Comparison of ENCODE assay signal across 10 cellular contexts in genomic region chr11:68380786-68381622, GRCh38.
DNase-seq lines count a peak whose midpoint lies in the region; ATAC-seq and TF ChIP-seq lines count a peak whose summit lies in the region.
"Had no signal": no experiment of that assay in that cellular context is flagged by ENCODE, and none has a peak within 500 bp of the region (broad histone marks: within the 10 kb centered on the region; RNA-seq: fewer than 3 reads in every experiment).

No MANE protein-coding gene starts in this region.

- no peaks in the 10 kb centered on the region for H3K79me2 ChIP-seq in trophoblast cell (ENCODE audit: control insufficient read depth, insufficient read depth, low read length, poor library complexity)

- no peak overlapping the region for H3K4me3 Mint-ChIP-seq in CD4-positive, CD25-positive, alpha-beta regulatory T cell

- peak overlapping the region; percentile 47 for H3K14ac ChIP-seq in neuronal stem cell (ENCODE audit: low read length)
- H3K14ac ChIP-seq in trophoblast cell (ENCODE audit: low read length), result no peak overlapping the region

- WGBS in esophagus muscularis mucosa, result 47% methylated on average over 19 of the region's 26 CpGs
- WGBS in neuronal stem cell (ENCODE audit: extremely low coverage in 2 of 2, insufficient read length in 2 of 2, insufficient replicate concordance in 1 of 2), 2 donors, result no CpG with 5 or more reads among the region's 26 CpGs
- 67 to 69% methylated on average over 25 to 26 of the region's 26 CpGs for WGBS in lower leg skin, 2 donors
- WGBS in trophoblast cell (ENCODE audit: extremely low coverage, insufficient coverage, insufficient read length), result no CpG with 5 or more reads among the region's 26 CpGs

- H3K18ac ChIP-seq in neuronal stem cell (ENCODE audit: low read length), result peak overlapping the region; percentile 67
- H3K18ac ChIP-seq in trophoblast cell (ENCODE audit: low read length), result no peak overlapping the region

- peak overlapping the region in 2 of 3 donors; percentile 11 to 56 for H3K27ac Mint-ChIP-seq in CD4-positive, CD25-positive, alpha-beta regulatory T cell

- H3K27ac ChIP-seq in CD4-positive, CD25-positive, alpha-beta regulatory T cell (ENCODE audit: insufficient read depth, low read length, poor library complexity, severe bottlenecking), result no peak overlapping the region
- H3K27ac ChIP-seq in RWPE2 (ENCODE audit: poor library complexity, severe bottlenecking) (peak overlapping the region; percentile 25), esophagus muscularis mucosa (replicated peaks in 1 of 4) (peak overlapping the region; percentile 83 to 88 (median 85)), neuronal stem cell (replicated peaks; ENCODE audit: low read length) (no peak overlapping the region), trophoblast cell (ENCODE audit: low read depth, low read length) (no peak overlapping the region)

- H3K36me3 ChIP-seq in CD4-positive, CD25-positive, alpha-beta regulatory T cell (ENCODE audit: control insufficient read depth, insufficient read depth, low read length), result no peaks in the 10 kb centered on the region
- no peaks in the 10 kb centered on the region for H3K36me3 ChIP-seq in RWPE2 (ENCODE audit: low read depth)
- peaks cover 0 to 4% (median 2%) of the 10 kb centered on the region in 4 donors for H3K36me3 ChIP-seq in esophagus muscularis mucosa
- peaks cover 0 to 7% of the 10 kb centered on the region in 2 donors for H3K36me3 ChIP-seq in neuronal stem cell (replicated peaks in 1 of 2; ENCODE audit: control insufficient read depth in 2 of 2, insufficient read depth in 2 of 2, low read length in 2 of 2)
- H3K36me3 ChIP-seq in trophoblast cell (ENCODE audit: control insufficient read depth in 1 of 2, insufficient read depth in 2 of 2, low read length in 2 of 2), result peaks cover 0 to 1% of the 10 kb centered on the region in 2 experiments

- H3K4ac ChIP-seq in neuronal stem cell (ENCODE audit: low read length) (no peak overlapping the region), trophoblast cell (ENCODE audit: low read depth, low read length) (no peak overlapping the region)

- H3K27me3 Mint-ChIP-seq in CD4-positive, CD25-positive, alpha-beta regulatory T cell, result peaks cover 8% of the 10 kb centered on the region

- H3K23ac ChIP-seq in neuronal stem cell (ENCODE audit: low read depth, low read length, poor library complexity) (peak overlapping the region; percentile 47), trophoblast cell (ENCODE audit: low read length) (no peak overlapping the region)

- H3K4me2 ChIP-seq in neuronal stem cell (ENCODE audit: insufficient read depth, low read length, poor library complexity, severe bottlenecking) (no peak overlapping the region), trophoblast cell (ENCODE audit: low read length) (no peak overlapping the region)

- H4K91ac ChIP-seq in neuronal stem cell (ENCODE audit: low read depth, low read length, poor library complexity), result no peak overlapping the region
- no peak overlapping the region for H4K91ac ChIP-seq in trophoblast cell (ENCODE audit: low read depth, low read length)

- TF ChIP-seq POLR2A in esophagus muscularis mucosa (IDR thresholded peaks at IDR 0.05; ENCODE audit: low read depth) (no peak), lower leg skin (IDR thresholded peaks at IDR 0.05) (no peak)

- peaks cover 0 to 5% (median 1%) of the 10 kb centered on the region in 4 donors for H3K4me1 Mint-ChIP-seq in CD4-positive, CD25-positive, alpha-beta regulatory T cell

- no peak for TF ChIP-seq CTCF in RWPE2 (IDR thresholded peaks at IDR 0.05; ENCODE audit: poor library complexity, severe bottlenecking)
- TF ChIP-seq CTCF in esophagus muscularis mucosa (IDR thresholded peaks at IDR 0.05), result peak in 1 of 3 experiments; percentile 23
- no peak for TF ChIP-seq CTCF in lower leg skin (IDR thresholded peaks at IDR 0.05)

- H3K79me1 ChIP-seq in neuronal stem cell (ENCODE audit: low read depth, low read length), result peaks cover 9% of the 10 kb centered on the region
- H3K79me1 ChIP-seq in trophoblast cell (ENCODE audit: low read length), result no peaks in the 10 kb centered on the region

- H2AK5ac ChIP-seq in neuronal stem cell (ENCODE audit: low read depth, low read length) (no peak overlapping the region), trophoblast cell (ENCODE audit: low read length) (no peak overlapping the region)

- H3K4me3 ChIP-seq in CD4-positive, CD25-positive, alpha-beta regulatory T cell (ENCODE audit: low read depth, low read length), result no peak overlapping the region
- H3K4me3 ChIP-seq in RWPE2 (ENCODE audit: severe bottlenecking) (no peak overlapping the region), esophagus muscularis mucosa (peak overlapping the region; percentile 15 to 26 (median 18)), neuronal stem cell (ENCODE audit: low read length in 2 of 2) (no peak overlapping the region), lower leg skin (ENCODE audit: low read depth, poor library complexity, severe bottlenecking) (no peak overlapping the region), trophoblast cell (ENCODE audit: low read depth, low read length) (no peak overlapping the region)

- H3K9me3 Mint-ChIP-seq in CD4-positive, CD25-positive, alpha-beta regulatory T cell, result no peaks in the 10 kb centered on the region
- H3K9me3 Mint-ChIP-seq: activated naive CD4-positive, alpha-beta T cell treated with anti-CD3 and anti-CD28 coated beads, Interleukin-2, amount 50 U/mL, for 72 hours had no signal

- no peaks in the 10 kb centered on the region for H3K36me3 Mint-ChIP-seq in CD4-positive, CD25-positive, alpha-beta regulatory T cell
- H3K36me3 Mint-ChIP-seq: activated naive CD4-positive, alpha-beta T cell treated with anti-CD3 and anti-CD28 coated beads, Interleukin-2, amount 50 U/mL, for 72 hours had no signal

- no peaks in the 10 kb centered on the region for H3K4me1 ChIP-seq in CD4-positive, CD25-positive, alpha-beta regulatory T cell (ENCODE audit: control insufficient read depth, insufficient read depth, low read length, poor library complexity, severe bottlenecking)
- H3K4me1 ChIP-seq in RWPE2 (ENCODE audit: insufficient read depth, poor library complexity, severe bottlenecking) (peaks cover 6% of the 10 kb centered on the region), esophagus muscularis mucosa (peaks cover 71 to 90% (median 78%) of the 10 kb centered on the region in 4 donors), neuronal stem cell (ENCODE audit: control insufficient read depth in 2 of 2, insufficient read depth in 1 of 2, low read depth in 1 of 2, low read length in 2 of 2) (peaks cover 6 to 16% of the 10 kb centered on the region in 2 donors), trophoblast cell (ENCODE audit: control insufficient read depth in 1 of 2, insufficient read depth in 2 of 2, low read length in 2 of 2) (peaks cover 10 to 14% of the 10 kb centered on the region in 2 experiments)

- H3K27me3 ChIP-seq in CD4-positive, CD25-positive, alpha-beta regulatory T cell (ENCODE audit: control insufficient read depth, insufficient read depth, low read length), result no peaks in the 10 kb centered on the region
- H3K27me3 ChIP-seq in RWPE2 (ENCODE audit: insufficient read depth, poor library complexity, severe bottlenecking) (no peaks in the 10 kb centered on the region), esophagus muscularis mucosa (no peaks in the 10 kb centered on the region), neuronal stem cell (ENCODE audit: control insufficient read depth in 3 of 3, insufficient read depth in 3 of 3, low read depth in 1 of 3, low read length in 3 of 3) (no peaks in the 10 kb centered on the region), trophoblast cell (ENCODE audit: insufficient read depth, low read length) (no peaks in the 10 kb centered on the region)

- no peak overlapping the region for H2BK15ac ChIP-seq in neuronal stem cell (ENCODE audit: low read length)

- TF ChIP-seq EP300 in esophagus muscularis mucosa (IDR thresholded peaks at IDR 0.05), result no peak

- no peak overlapping the region for H4K8ac ChIP-seq in neuronal stem cell (ENCODE audit: low read depth, low read length)
- H4K8ac ChIP-seq in trophoblast cell (ENCODE audit: low read depth, low read length), result no peak overlapping the region

- intact Hi-C loops in esophagus muscularis mucosa (cut with DNase I), result loop anchor here (5.0 kb wide), 1 partner anchor 84 kb away; no protein-coding TSS in a partner anchor
- intact Hi-C loops in lower leg skin (cut with DNase I; ENCODE audit: low total_unique reads), result no loop called here

- H2BK5ac ChIP-seq in neuronal stem cell (ENCODE audit: low read length) (no peak overlapping the region), trophoblast cell (ENCODE audit: low read depth, low read length, poor library complexity) (no peak overlapping the region)

- H4K12ac ChIP-seq in trophoblast cell (ENCODE audit: low read depth, low read length), result no peak overlapping the region

- ATAC-seq in CD4-positive, CD25-positive, alpha-beta regulatory T cell (ENCODE audit: low read depth in 2 of 2), result no peak
- ATAC-seq in RWPE2 (ENCODE audit: low read depth) (no peak; the same call in 2 of the 3 replicates), HG03460 (IDR thresholded peaks at IDR 0.05; ENCODE audit: unreplicated experiment) (no peak)

- H2BK12ac ChIP-seq in neuronal stem cell (ENCODE audit: low read length) (no peak overlapping the region), trophoblast cell (ENCODE audit: low read length) (no peak overlapping the region)

- no peak for DNase-seq in CD4-positive, CD25-positive, alpha-beta regulatory T cell
- DNase-seq in RWPE2 (ENCODE audit: low spot score) (no peak), esophagus muscularis mucosa (ENCODE audit: extremely low spot score) (no peak), neuronal stem cell (ENCODE audit: low spot score) (no peak), NCI-H1417 treated with DMSO at 0.1 percent for 48 hours (lab: John Stamatoyannopoulos, UW) (no peak), lower leg skin (ENCODE audit: low spot score in 2 of 2) (no peak), trophoblast cell (no peak)
- DNase-seq: occipital lobe had no signal

- H2AFZ ChIP-seq in neuronal stem cell (ENCODE audit: low read length) (no peak overlapping the region), trophoblast cell (ENCODE audit: insufficient read depth, low read length, poor library complexity) (no peak overlapping the region)

- no peak overlapping the region for H2BK120ac ChIP-seq in neuronal stem cell (ENCODE audit: low read depth, low read length)
- H2BK120ac ChIP-seq in trophoblast cell (ENCODE audit: insufficient read depth, low read length, poor library complexity), result no peak overlapping the region

- H3K9ac ChIP-seq in neuronal stem cell (ENCODE audit: low read depth, low read length, poor library complexity) (peak overlapping the region; percentile 37), trophoblast cell (ENCODE audit: low read length) (no peak overlapping the region)

- H3K9me3 ChIP-seq in CD4-positive, CD25-positive, alpha-beta regulatory T cell (ENCODE audit: control insufficient read depth in 2 of 2, low read length in 2 of 2), result no peaks in the 10 kb centered on the region
- H3K9me3 ChIP-seq in RWPE2 (ENCODE audit: severe bottlenecking), result no peaks in the 10 kb centered on the region
- no peaks in the 10 kb centered on the region for H3K9me3 ChIP-seq in esophagus muscularis mucosa
- H3K9me3 ChIP-seq in neuronal stem cell (replicated peaks in 1 of 2; ENCODE audit: control insufficient read depth in 2 of 2, insufficient read depth in 1 of 2, low read depth in 1 of 2, low read length in 2 of 2), result peaks cover 0 to 2% of the 10 kb centered on the region in 2 donors
- peaks cover 3% of the 10 kb centered on the region for H3K9me3 ChIP-seq in trophoblast cell (ENCODE audit: insufficient read depth, low read depth, low read length)

Comparison
In these comparisons a context has a peak if more than half of its experiments do, and no peak if none do; other contexts are left out.
1. H3K27ac ChIP-seq: peak in RWPE2 (single experiment) and esophagus muscularis mucosa (4 of 4); none in CD4-positive, CD25-positive, alpha-beta regulatory T cell (single experiment), neuronal stem cell (single experiment) and trophoblast cell (single experiment).
2. H3K4me3 ChIP-seq: peak in esophagus muscularis mucosa (4 of 4); none in CD4-positive, CD25-positive, alpha-beta regulatory T cell (single experiment), RWPE2 (single experiment), neuronal stem cell (0 of 2), lower leg skin (single experiment) and trophoblast cell (single experiment).